In genomic region chr2:3527886-3528785, GRCh38 we compare ENCODE assay signal across 1 cellular context.
TF ChIP-seq lines count a peak whose summit lies in the region.

No MANE protein-coding gene starts in this region.

TF ChIP-seq in HepG2, 621 proteins besides CTCF, POLR2A, EP300 and RAD21 (continues in another document):
- TF ChIP-seq ZNF318 (CRISPR knock-in tag; IDR thresholded peaks at IDR 0.05) = peak; percentile 70; the same call in 1 of the 2 replicates
- 0 out of 2 replicates have a peak, but pooled peaks have one; percentile 28 for TF ChIP-seq GTF3A (CRISPR knock-in tag; conservative IDR thresholded peaks at IDR 0.05)
- 0 out of 2 replicates have a peak, but pooled peaks have one; percentile 47 for TF ChIP-seq ZNF276 (CRISPR knock-in tag; IDR thresholded peaks at IDR 0.05; ENCODE audit: low read depth)
- no peak for TF ChIP-seq ETV5 (CRISPR knock-in tag; IDR thresholded peaks at IDR 0.05; ENCODE audit: borderline replicate concordance)
- TF ChIP-seq ZNF687 (CRISPR knock-in tag; IDR thresholded peaks at IDR 0.05) = 0 out of 2 replicates have a peak, but pooled peaks have one; percentile 12
- TF ChIP-seq BRD4 (CRISPR knock-in tag; IDR thresholded peaks at IDR 0.05) = no peak
- TF ChIP-seq ZHX2 (IDR thresholded peaks at IDR 0.05; ENCODE audit: low read depth) = no peak
- no peak for TF ChIP-seq ZHX2 (CRISPR knock-in tag; IDR thresholded peaks at IDR 0.05; ENCODE audit: borderline replicate concordance)
- TF ChIP-seq LCORL (IDR thresholded peaks at IDR 0.05) = peak; percentile 58; the same call in 1 of the 2 replicates
- no peak for TF ChIP-seq LCORL (CRISPR knock-in tag; IDR thresholded peaks at IDR 0.05)
- no peak for TF ChIP-seq ZC3H13 (CRISPR knock-in tag; IDR thresholded peaks at IDR 0.05)
- TF ChIP-seq DPF2 (CRISPR knock-in tag; IDR thresholded peaks at IDR 0.05; ENCODE audit: borderline replicate concordance, low read depth) = 0 out of 2 replicates have a peak, but pooled peaks have one; percentile 31
- 0 out of 2 replicates have a peak, but pooled peaks have one; percentile 11 for TF ChIP-seq NBN (conservative IDR thresholded peaks at IDR 0.05)
- TF ChIP-seq CREB1 (IDR thresholded peaks at IDR 0.05) = peak; percentile 0; the same call in 1 of the 2 replicates
- TF ChIP-seq CREB1 (CRISPR knock-in tag; IDR thresholded peaks at IDR 0.05) = no peak
- 0 out of 2 replicates have a peak, but pooled peaks have one; percentile 23 for TF ChIP-seq ZNF207 (IDR thresholded peaks at IDR 0.05; ENCODE audit: borderline replicate concordance)
- 0 out of 2 replicates have a peak, but pooled peaks have one; percentile 19 for TF ChIP-seq ZFP91 (CRISPR knock-in tag; IDR thresholded peaks at IDR 0.05; ENCODE audit: borderline replicate concordance)
- TF ChIP-seq ZNF646 (CRISPR knock-in tag; IDR thresholded peaks at IDR 0.05) = peak; percentile 98
- 0 out of 2 replicates have a peak, but pooled peaks have one; percentile 82 for TF ChIP-seq CHCHD3 (CRISPR knock-in tag; IDR thresholded peaks at IDR 0.05)
